8 cellular contexts compared by ENCODE assay signal in genomic region chr9:96420468-96421219, GRCh38. TPM values are rescaled to one million over a fixed set of nuclear protein-coding genes. Genes with fewer than 3 reads are reported as not detected.
A peak's percentile ranks its signal among the peaks of the same experiment; 100 is the strongest.
DNase-seq lines count a peak whose midpoint lies in the region; ATAC-seq, FAIRE-seq and TF ChIP-seq lines count a peak whose summit lies in the region.

No MANE protein-coding gene starts in this region.

- H3K79me2 ChIP-seq in PC-3 (ENCODE audit: low read length) = peaks cover 16% of the 10 kb centered on the region

- ATAC-seq in GM21786 (IDR thresholded peaks at IDR 0.05; ENCODE audit: unreplicated experiment) (peak; percentile 19), PC-3 (peak; percentile 31), GM21447 (IDR thresholded peaks at IDR 0.05; ENCODE audit: unreplicated experiment) (no peak)

- DNase-seq in AML-193 (lab: John Stamatoyannopoulos, UW) (peak; percentile 19 to 27), PC-3 (peak; percentile 95), brain microvascular endothelial cell (peak; percentile 89)
- DNase-seq in stimulated activated CD4-positive, alpha-beta T cell treated with anti-CD3 and anti-CD28 coated beads, Interleukin-2, amount 100 ng/mL, for 48 hours = peak; percentile 12 to 22
- DNase-seq in activated CD8-positive, alpha-beta memory T cell treated with anti-CD3 and anti-CD28 coated beads, Interleukin-2, amount 50 U/mL, for 4 hours = no peak

- H3F3A ChIP-seq in PC-3 (ENCODE audit: low read length, unreplicated experiment) = peaks cover 10% of the 10 kb centered on the region

- POLR2A ChIA-PET in PC-3 (lab: Charles Lee; ENCODE audit: unreplicated experiment) = interaction anchor here (0.5 kb wide), 1 partner anchor 28 kb away, joined by 3 read pairs; no protein-coding TSS in a partner anchor

- H3K27me3 ChIP-seq in PC-3 (ENCODE audit: low read length) = no peaks in the 10 kb centered on the region
- H3K27me3 ChIP-seq in brain microvascular endothelial cell (replicated peaks) = no peaks in the 10 kb centered on the region

- in situ Hi-C loops in brain microvascular endothelial cell (cut with HindIII; ENCODE audit: low pct_ligation_motif_present, low sequenced_read_pairs) = no loop called here

- no peaks in the 10 kb centered on the region for H4K20me1 ChIP-seq in PC-3 (ENCODE audit: low read length)

- peak overlapping the region; percentile 90 for H3K27ac ChIP-seq in PC-3 (ENCODE audit: low read length)
- H3K27ac ChIP-seq in brain microvascular endothelial cell = peak overlapping the region; percentile 72

- intact Hi-C loops in PC-3 (cut with micrococcal nuclease) = no loop called here

- peaks cover 19% of the 10 kb centered on the region for H3K4me1 ChIP-seq in PC-3 (ENCODE audit: insufficient read depth, low read length)

- H3K4me3 ChIP-seq in PC-3 (ENCODE audit: low read length) (no peak overlapping the region), brain microvascular endothelial cell (ENCODE audit: low read depth, low read length) (no peak overlapping the region)

- H3K9me2 ChIP-seq in PC-3 (replicated peaks; ENCODE audit: low read length) = no peaks in the 10 kb centered on the region

- no TSS peak for BruUV-seq in PC-3 (replicated peaks; lab: Mats Ljungman, UMichigan)

- no peaks in the 10 kb centered on the region for H3K9me3 ChIP-seq in PC-3 (ENCODE audit: low read length)

- TF ChIP-seq CTCF in PC-3 (conservative IDR thresholded peaks at IDR 0.05; ENCODE audit: low read depth, low read length) (no peak), brain microvascular endothelial cell (IDR thresholded peaks at IDR 0.05; ENCODE audit: low read depth, low read length, missing control alignments) (no peak)

- peak overlapping the region; percentile 28 for H3K9ac ChIP-seq in PC-3 (ENCODE audit: low read length)

- peak overlapping the region; percentile 99 for H3K4me2 ChIP-seq in PC-3 (ENCODE audit: low read length)

- peak; percentile 87 for FAIRE-seq in islet of Langerhans (lab: Jason Lieb, UNC)

- no peaks in the 10 kb centered on the region for H3K36me3 ChIP-seq in PC-3 (ENCODE audit: low read depth, low read length)
- H3K36me3 ChIP-seq in brain microvascular endothelial cell (replicated peaks) = no peaks in the 10 kb centered on the region

- CTCF ChIA-PET in PC-3 (lab: Charles Lee) = no interaction called here

- peak overlapping the region; percentile 37 for H2AFZ ChIP-seq in PC-3 (ENCODE audit: low read length)

RNA-seq across cellular contexts. Expression of gene ZNF367, which starts 2.5 kb away (rescaled TPM):
- 10.8 and 14.0 TPM in 2 replicates for total RNA-seq in PC-3 (2014; rRNA removed)

RNA-seq across cellular contexts. Expression of gene HABP4, which starts 29.3 kb away (rescaled TPM):
- total RNA-seq in PC-3 (2014; rRNA removed) = 6.6 and 9.2 TPM in 2 replicates

RNA-seq across cellular contexts. Expression of gene SLC35D2, which starts 37.1 kb away (rescaled TPM):
- 9.6 and 21.5 TPM in 2 replicates for total RNA-seq in PC-3 (2014; rRNA removed)
